28 cellular contexts compared by ENCODE assay signal in the genomic region with DNA sequence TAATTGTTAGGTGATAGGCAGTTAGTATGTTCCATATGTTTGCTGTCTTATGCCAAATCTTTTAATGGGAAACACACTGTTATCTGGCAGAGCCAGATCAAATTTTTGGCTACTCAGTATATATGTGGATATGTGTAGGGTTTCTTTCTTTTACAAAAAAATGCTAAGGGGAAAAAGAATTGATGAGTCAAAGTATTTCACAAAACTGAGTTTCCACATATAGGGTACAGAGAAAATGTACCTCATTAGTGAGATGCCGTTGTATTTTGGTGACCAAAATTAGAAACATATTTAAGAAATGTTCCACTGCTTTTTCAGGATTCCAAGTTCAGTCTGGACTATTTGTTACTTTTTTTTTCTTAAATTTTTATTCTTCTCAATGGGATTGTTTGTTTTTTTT.
"Had no signal": no experiment of that assay in that cellular context is flagged by ENCODE, and none has a peak within 500 bp of the region (broad histone marks: within the 10 kb centered on the region; RNA-seq: fewer than 3 reads in every experiment).

No MANE protein-coding gene starts in this region.

- H3K9me3 ChIP-seq: gastroesophageal sphincter, heart left ventricle, mucosa of descending colon, prostate gland, right atrium auricular region, suprapubic skin, transverse colon, upper lobe of right lung, uterus had no signal

- H3K27ac ChIP-seq: dorsolateral prefrontal cortex, foreskin keratinocyte, gastroesophageal sphincter, heart left ventricle, hepatocyte, neural progenitor cell, parathyroid adenoma, prostate gland, suprapubic skin, transverse colon, upper lobe of right lung, uterus had no signal

- H3K36me3 ChIP-seq: gastroesophageal sphincter, heart left ventricle, neural progenitor cell, prostate gland, right atrium auricular region, suprapubic skin, transverse colon, upper lobe of right lung, uterus had no signal

- H3K79me2 ChIP-seq: hepatocyte, parathyroid adenoma had no signal

- H3K4me1 ChIP-seq: foreskin keratinocyte, heart left ventricle, neural progenitor cell, parathyroid adenoma, prostate gland, right atrium auricular region, transverse colon, upper lobe of right lung had no signal

- H3K27me3 ChIP-seq: gastroesophageal sphincter, heart left ventricle, neural progenitor cell, right atrium auricular region, suprapubic skin, transverse colon, upper lobe of right lung, uterus had no signal

- ATAC-seq: foreskin keratinocyte; gastroesophageal sphincter; heart left ventricle; left lobe of liver; mucosa of descending colon; natural killer cell treated with Interleukin-12 subunit alpha and Interleukin-12 subunit beta and Interleukin-15 and Interleukin-18, amount 100 ng/mL, for 72 hours; sciatic nerve; stimulated activated naive CD8-positive, alpha-beta T cell treated with anti-CD3 and anti-CD28 coated beads, Interleukin-15, amount 100 ng/mL, for 72 hours; upper lobe of right lung had no signal

- H3K9ac ChIP-seq: neural progenitor cell, parathyroid adenoma had no signal

- DNase-seq: dorsolateral prefrontal cortex; effector CD4-positive, alpha-beta T cell; foreskin keratinocyte; heart left ventricle; kidney; mucosa of descending colon; naive B cell; stimulated activated CD4-positive, alpha-beta T cell treated with anti-CD3 and anti-CD28 coated beads, Interleukin-12 subunit alpha, Interleukin-12 subunit beta, amount 100 ng/mL, for 4 hours; stimulated activated CD4-positive, alpha-beta T cell treated with anti-CD3 and anti-CD28 coated beads, Interleukin-1b, Interleukin-23, amount 100 ng/mL, for 48 hours; stimulated activated CD4-positive, alpha-beta T cell treated with anti-CD3 and anti-CD28 coated beads, Interleukin-4, amount 100 ng/mL, for 1 hour; stimulated activated CD8-positive, alpha-beta memory T cell treated with anti-CD3 and anti-CD28 coated beads, Interleukin-4, amount 100 ng/mL, for 48 hours; stimulated activated naive CD4-positive, alpha-beta T cell; stimulated activated naive CD8-positive, alpha-beta T cell treated with anti-CD3 and anti-CD28 coated beads, Interleukin-15, amount 100 ng/mL, for 72 hours; transverse colon; upper lobe of right lung; uterus had no signal

- H3K4me3 ChIP-seq: dorsolateral prefrontal cortex, gastroesophageal sphincter, heart left ventricle, hepatocyte, lung, mucosa of descending colon, neural progenitor cell, prostate gland, right atrium auricular region, smooth muscle cell, suprapubic skin, transverse colon, upper lobe of right lung, uterus had no signal

- H3K4me2 ChIP-seq: hepatocyte, neural progenitor cell, smooth muscle cell had no signal

- H2AFZ ChIP-seq: hepatocyte, neural progenitor cell, parathyroid adenoma had no signal
